ENCODE assay signal across 31 cellular contexts in genomic region chr15:82135645-82136044, GRCh38.
DNase-seq lines count a peak whose midpoint lies in the region; ATAC-seq and TF ChIP-seq lines count a peak whose summit lies in the region.
"Had no signal": no experiment of that assay in that cellular context is flagged by ENCODE, and none has a peak within 500 bp of the region (broad histone marks: within the 10 kb centered on the region; RNA-seq: fewer than 3 reads in every experiment).

No MANE protein-coding gene starts in this region.

- no peak overlapping the region for H3K4me3 ChIP-seq in cardiac fibroblast (replicated peaks in 1 of 2; ENCODE audit: low read depth in 2 of 2, low read length in 2 of 2)
- H3K4me3 ChIP-seq: esophagus muscularis mucosa, lung, pancreas, upper lobe of left lung had no signal

- peak; percentile 45 for DNase-seq in ELR (ENCODE audit: low read depth)
- peak; percentile 82 for DNase-seq in NCI-H226
- DNase-seq in cardiac fibroblast (ENCODE audit: low read depth in 2 of 2) = peak; percentile 45 to 80
- DNase-seq in kidney tubule cell (ENCODE audit: low spot score) = peak; percentile 26
- DNase-seq in immature natural killer cell = no peak
- no peak for DNase-seq in 8988T
- DNase-seq: activated B cell treated with CpG ODN at 0.5 μM for 24 hours; activated CD4-positive, alpha-beta T cell treated with anti-CD3 and anti-CD28 coated beads, Interleukin-2, amount 50 U/mL, for 4 hours; activated naive CD4-positive, alpha-beta T cell treated with Interleukin-2 at 50 U/mL for 16 hours; DMS79; glutamatergic neuron; HCEC 1CT; Kasumi-1; kidney; NCI-H1048; NCI-H1694; NCI-H524 treated with DMSO at 0.1 percent for 48 hours; NK-92 treated with Interleukin-12 subunit alpha and Interleukin-12 subunit beta, amount 100 ng/mL, for 24 hours; pancreas; PC-3; SHP77 treated with DMSO at 0.1 percent for 48 hours; stimulated activated CD4-positive, alpha-beta T cell treated with anti-CD3 and anti-CD28 coated beads, Interleukin-2, amount 100 ng/mL, for 48 hours; substantia nigra; SW 1271; upper lobe of left lung had no signal

- TF ChIP-seq CTCF in cardiac fibroblast (IDR thresholded peaks at IDR 0.05; ENCODE audit: low read depth, low read length) = no peak

- no peak overlapping the region for H3K4me3 Mint-ChIP-seq in immature natural killer cell
- H3K4me3 Mint-ChIP-seq: activated B cell treated with CpG ODN at 0.5 μM for 24 hours; CD14-positive monocyte; dendritic cell treated with granulocyte-macrophage colony-stimulating factor and Interleukin-4, amounts not matched to agents 40 ng/mL and 50 ng/mL, for 4 days had no signal

- H3K36me3 Mint-ChIP-seq in immature natural killer cell = peaks cover 25 to 57% (median 29%) of the 10 kb centered on the region in 3 donors

- no peak overlapping the region for H3K27ac Mint-ChIP-seq in immature natural killer cell
- H3K27ac Mint-ChIP-seq: activated B cell treated with CpG ODN at 0.5 μM for 24 hours; CD14-positive monocyte; dendritic cell treated with granulocyte-macrophage colony-stimulating factor and Interleukin-4, amounts not matched to agents 40 ng/mL and 50 ng/mL, for 4 days had no signal

- ATAC-seq in HG02623 (IDR thresholded peaks at IDR 0.05; ENCODE audit: unreplicated experiment) = no peak
- ATAC-seq: HepG2, pancreas, PC-3 had no signal

- H3K4me1 Mint-ChIP-seq in immature natural killer cell = no peaks in the 10 kb centered on the region

- no peaks in the 10 kb centered on the region for H3K9me3 Mint-ChIP-seq in immature natural killer cell
- H3K9me3 Mint-ChIP-seq: activated B cell treated with CpG ODN at 0.5 μM for 24 hours; CD14-positive monocyte; dendritic cell treated with granulocyte-macrophage colony-stimulating factor and Interleukin-4, amounts not matched to agents 40 ng/mL and 50 ng/mL, for 4 days had no signal

- H3K27me3 Mint-ChIP-seq in immature natural killer cell (ENCODE audit: low read depth in 3 of 3) = no peaks in the 10 kb centered on the region
- H3K27me3 Mint-ChIP-seq: activated B cell treated with CpG ODN at 0.5 μM for 24 hours; dendritic cell treated with granulocyte-macrophage colony-stimulating factor and Interleukin-4, amounts not matched to agents 40 ng/mL and 50 ng/mL, for 4 days had no signal

Comparison
In these comparisons a context has a peak if more than half of its experiments do, and no peak if none do; other contexts are left out.
1. DNase-seq: peak in ELR (single experiment), NCI-H226 (single experiment), cardiac fibroblast (2 of 2) and kidney tubule cell (single experiment); none in immature natural killer cell (0 of 3) and 8988T (single experiment).